ENCODE assay signal across 19 cellular contexts in genomic region chr15:70432924-70433500, GRCh38.
DNase-seq lines count a peak whose midpoint lies in the region; ATAC-seq and TF ChIP-seq lines count a peak whose summit lies in the region.
"Had no signal": no experiment of that assay in that cellular context is flagged by ENCODE, and none has a peak within 500 bp of the region (broad histone marks: within the 10 kb centered on the region; RNA-seq: fewer than 3 reads in every experiment).

No MANE protein-coding gene starts in this region.

- no TSS peak for BruUV-seq in Panc1 (replicated peaks; lab: Mats Ljungman, UMichigan)

- no peaks in the 10 kb centered on the region for H3K27me3 ChIP-seq in Panc1 (ENCODE audit: control insufficient read depth, insufficient read depth, low read length)

- H3K4me1 Mint-ChIP-seq in neural crest cell, result peaks cover 41% of the 10 kb centered on the region

- H3K4me3 ChIP-seq in Panc1 (ENCODE audit: low read depth in 2 of 2, low read length in 2 of 2), result no peak overlapping the region
- H3K4me3 ChIP-seq: GM12878, GM23338 had no signal

- H3K9me3 ChIP-seq in Panc1 (ENCODE audit: control insufficient read depth, insufficient read depth, low read depth, low read length), result peaks cover 9% of the 10 kb centered on the region; the same call in 1 of the 2 replicates

- H3K4me3 Mint-ChIP-seq in neural crest cell, result peak overlapping the region; percentile 0
- H3K4me3 Mint-ChIP-seq: CD4-positive, alpha-beta T cell; GM23338 had no signal

- no peaks in the 10 kb centered on the region for H3K36me3 ChIP-seq in Panc1 (ENCODE audit: control insufficient read depth, insufficient read depth, low read length)

- POLR2A ChIA-PET in Panc1 (lab: Charles Lee), result no interaction called here

- ATAC-seq in Panc1 (no peak), GM18867 (IDR thresholded peaks at IDR 0.05; ENCODE audit: unreplicated experiment) (no peak), HG02642 (IDR thresholded peaks at IDR 0.05; ENCODE audit: poor library complexity, unreplicated experiment) (no peak)
- ATAC-seq: GM12878, GM23338, HCT116 had no signal

- H3K36me3 Mint-ChIP-seq in neural crest cell (ENCODE audit: low read depth), result no peaks in the 10 kb centered on the region

- TF ChIP-seq CTCF in Panc1 (IDR thresholded peaks at IDR 0.05), result no peak
- no peak for TF ChIP-seq CTCF in neural crest cell (conservative IDR thresholded peaks at IDR 0.05)

- DNase-seq in ELF-1 (ENCODE audit: low read depth, low spot score) (peak; percentile 74), Panc1 (ENCODE audit: low read depth, low spot score) (no peak), islet precursor cell (peak; percentile 74), neural crest cell (ENCODE audit: low read depth, low spot score) (peak; percentile 20), NOMO-1 (lab: John Stamatoyannopoulos, UW; ENCODE audit: unreplicated experiment in 2 of 2) (no peak)
- DNase-seq in stimulated activated naive CD4-positive, alpha-beta T cell treated with Interleukin-2 at 50 U/mL for 16 hours (lab: John Stamatoyannopoulos, UW), result no peak
- DNase-seq: CD4-positive, alpha-beta T cell; KG1; NCI-H1417 treated with DMSO at 0.1 percent for 48 hours; NCI-H187 treated with DMSO at 0.1 percent for 48 hours; NCI-H446 treated with DMSO at 0.1 percent for 48 hours; NCI-H69; NK-92 treated with Interleukin-12 subunit alpha and Interleukin-12 subunit beta, amount 100 ng/mL, for 24 hours; SHP77 had no signal

- intact Hi-C loops in Panc1 (cut with micrococcal nuclease; ENCODE audit: unreplicated experiment), result no loop called here

- CTCF ChIA-PET in Panc1 (lab: Charles Lee), result interaction anchor here (0.5 kb wide), 1 partner anchor 56 kb away, joined by 3 read pairs; no protein-coding TSS in a partner anchor

- peak overlapping the region; percentile 14; the same call in 1 of the 2 replicates for H3K27ac ChIP-seq in Panc1 (ENCODE audit: low read length)

- H3K4me1 ChIP-seq in Panc1 (ENCODE audit: control insufficient read depth, insufficient read depth, low read length), result peaks cover 22% of the 10 kb centered on the region

- in situ Hi-C loops in Panc1 (cut with HindIII; ENCODE audit: low pct_unique_long_range_greater_than_20kb, low sequenced_read_pairs), result no loop called here

- no peak overlapping the region for H3K27ac Mint-ChIP-seq in neural crest cell (ENCODE audit: unreplicated experiment)
- H3K27ac Mint-ChIP-seq: CD4-positive, alpha-beta T cell; GM23338 had no signal

- H3K27me3 Mint-ChIP-seq in neural crest cell (ENCODE audit: low read depth), result no peaks in the 10 kb centered on the region
- H3K27me3 Mint-ChIP-seq: CD4-positive, alpha-beta T cell had no signal

- peaks cover 3% of the 10 kb centered on the region for H3K9me3 Mint-ChIP-seq in neural crest cell

Comparison
In these comparisons a context has a peak if more than half of its experiments do, and no peak if none do; other contexts are left out.
1. DNase-seq: peak in ELF-1 (single experiment), islet precursor cell (single experiment) and neural crest cell (single experiment); none in Panc1 (single experiment), stimulated activated naive CD4-positive, alpha-beta T cell treated with Interleukin-2 at 50 U/mL for 16 hours (single experiment) and NOMO-1 (0 of 2).